Comparison of ENCODE assay signal across 1 cellular context in the genomic region with DNA sequence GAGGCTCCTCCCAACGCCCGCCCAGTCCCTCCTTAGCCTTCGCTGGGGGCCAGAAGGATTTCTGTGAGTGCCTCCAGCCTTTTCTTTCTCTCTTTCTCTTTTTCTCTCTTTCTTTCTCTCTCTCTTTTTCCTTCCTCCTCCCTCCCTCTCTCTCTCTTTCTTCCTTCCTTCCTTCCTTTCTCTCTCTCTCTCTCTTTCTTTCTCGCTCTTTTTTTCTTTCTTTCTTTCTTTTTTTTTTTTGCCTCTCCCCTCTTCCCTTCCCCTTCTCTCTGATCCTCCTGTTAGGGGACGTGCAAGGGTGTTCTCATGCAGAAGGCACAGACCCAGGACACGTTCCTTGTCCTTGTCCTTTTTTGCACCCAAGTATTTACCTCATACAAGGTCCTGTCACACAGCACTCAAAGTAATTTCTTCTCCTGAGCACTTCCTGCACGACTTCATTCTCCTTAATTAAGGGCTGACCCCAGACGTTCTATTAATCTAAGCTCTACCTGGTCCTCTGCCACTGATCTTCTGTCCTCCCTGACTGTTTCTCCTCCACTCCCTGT.
TF ChIP-seq lines count a peak whose summit lies in the region.

No MANE protein-coding gene starts in this region.

TF ChIP-seq in HEK293, 187 proteins besides CTCF, POLR2A, EP300 and RAD21 (continued from another document and continues in another):
- TF ChIP-seq REST (tag by site-specific recombination; IDR thresholded peaks at IDR 0.05) (peak; percentile 69), ZNF555 (tag by site-specific recombination; conservative IDR thresholded peaks at IDR 0.05) (no peak), ZBTB11 (tag by site-specific recombination; conservative IDR thresholded peaks at IDR 0.05; ENCODE audit: low read depth) (no peak; the same call in 1 of the 2 replicates), OSR2 (tag by site-specific recombination; IDR thresholded peaks at IDR 0.05) (no peak), ZNF610 (tag by site-specific recombination; IDR thresholded peaks at IDR 0.05; ENCODE audit: borderline replicate concordance) (peak; percentile 20; the same call in 1 of the 2 replicates), ZNF596 (tag by site-specific recombination; IDR thresholded peaks at IDR 0.05) (peak; percentile 95), ZNF629 (tag by site-specific recombination; IDR thresholded peaks at IDR 0.05) (peak; percentile 67), BCL11B (tag by site-specific recombination; IDR thresholded peaks at IDR 0.05; ENCODE audit: low read depth) (no peak; the same call in 1 of the 2 replicates), ZNF2 (tag by site-specific recombination; IDR thresholded peaks at IDR 0.05) (peak; percentile 95), OVOL3 (tag by site-specific recombination; IDR thresholded peaks at IDR 0.05) (no peak), ZNF341 (tag by site-specific recombination; IDR thresholded peaks at IDR 0.05; ENCODE audit: low read depth) (no peak), SCRT2 (tag by site-specific recombination; IDR thresholded peaks at IDR 0.05) (no peak), ZNF132 (tag by site-specific recombination; IDR thresholded peaks at IDR 0.05; ENCODE audit: borderline replicate concordance) (no peak), GLIS2 (tag by site-specific recombination; IDR thresholded peaks at IDR 0.05) (peak; percentile 88), KLF1 (tag by site-specific recombination; IDR thresholded peaks at IDR 0.05) (no peak), ZNF274 (IDR thresholded peaks at IDR 0.05; ENCODE audit: low read length) (no peak), ZNF274 (tag by site-specific recombination; IDR thresholded peaks at IDR 0.05; ENCODE audit: borderline replicate concordance) (no peak), WT1 (tag by site-specific recombination; IDR thresholded peaks at IDR 0.05) (peak; percentile 71), ZNF24 (tag by site-specific recombination; IDR thresholded peaks at IDR 0.05) (no peak), ZNF785 (tag by site-specific recombination; IDR thresholded peaks at IDR 0.05) (peak; percentile 16; the same call in 1 of the 2 replicates), ZNF518A (tag by site-specific recombination; conservative IDR thresholded peaks at IDR 0.05; ENCODE audit: low read depth) (0 out of 2 replicates have a peak, but pooled peaks have one; percentile 31), ZNF350 (tag by site-specific recombination; IDR thresholded peaks at IDR 0.05) (no peak), SETDB1 (IDR thresholded peaks at IDR 0.05; ENCODE audit: insufficient read length, low read length) (no peak), ZNF473 (tag by site-specific recombination; IDR thresholded peaks at IDR 0.05) (no peak), KLF16 (tag by site-specific recombination; IDR thresholded peaks at IDR 0.05) (no peak; the same call in 1 of the 2 replicates), ZNF138 (tag by site-specific recombination; IDR thresholded peaks at IDR 0.05; ENCODE audit: borderline replicate concordance) (no peak), ZNF558 (tag by site-specific recombination; IDR thresholded peaks at IDR 0.05) (peak; percentile 78; the same call in 1 of the 2 replicates), ZNF112 (tag by site-specific recombination; IDR thresholded peaks at IDR 0.05) (no peak), ZNF266 (tag by site-specific recombination; IDR thresholded peaks at IDR 0.05; ENCODE audit: low read depth) (no peak), ZNF621 (tag by site-specific recombination; IDR thresholded peaks at IDR 0.05) (no peak)
- TF ChIP-seq, protein P1, sequence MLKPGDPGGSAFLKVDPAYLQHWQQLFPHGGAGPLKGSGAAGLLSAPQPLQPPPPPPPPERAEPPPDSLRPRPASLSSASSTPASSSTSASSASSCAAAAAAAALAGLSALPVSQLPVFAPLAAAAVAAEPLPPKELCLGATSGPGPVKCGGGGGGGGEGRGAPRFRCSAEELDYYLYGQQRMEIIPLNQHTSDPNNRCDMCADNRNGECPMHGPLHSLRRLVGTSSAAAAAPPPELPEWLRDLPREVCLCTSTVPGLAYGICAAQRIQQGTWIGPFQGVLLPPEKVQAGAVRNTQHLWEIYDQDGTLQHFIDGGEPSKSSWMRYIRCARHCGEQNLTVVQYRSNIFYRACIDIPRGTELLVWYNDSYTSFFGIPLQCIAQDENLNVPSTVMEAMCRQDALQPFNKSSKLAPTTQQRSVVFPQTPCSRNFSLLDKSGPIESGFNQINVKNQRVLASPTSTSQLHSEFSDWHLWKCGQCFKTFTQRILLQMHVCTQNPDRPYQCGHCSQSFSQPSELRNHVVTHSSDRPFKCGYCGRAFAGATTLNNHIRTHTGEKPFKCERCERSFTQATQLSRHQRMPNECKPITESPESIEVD (tag by site-specific recombination; IDR thresholded peaks at IDR 0.05): no peak
- TF ChIP-seq, protein P2, sequence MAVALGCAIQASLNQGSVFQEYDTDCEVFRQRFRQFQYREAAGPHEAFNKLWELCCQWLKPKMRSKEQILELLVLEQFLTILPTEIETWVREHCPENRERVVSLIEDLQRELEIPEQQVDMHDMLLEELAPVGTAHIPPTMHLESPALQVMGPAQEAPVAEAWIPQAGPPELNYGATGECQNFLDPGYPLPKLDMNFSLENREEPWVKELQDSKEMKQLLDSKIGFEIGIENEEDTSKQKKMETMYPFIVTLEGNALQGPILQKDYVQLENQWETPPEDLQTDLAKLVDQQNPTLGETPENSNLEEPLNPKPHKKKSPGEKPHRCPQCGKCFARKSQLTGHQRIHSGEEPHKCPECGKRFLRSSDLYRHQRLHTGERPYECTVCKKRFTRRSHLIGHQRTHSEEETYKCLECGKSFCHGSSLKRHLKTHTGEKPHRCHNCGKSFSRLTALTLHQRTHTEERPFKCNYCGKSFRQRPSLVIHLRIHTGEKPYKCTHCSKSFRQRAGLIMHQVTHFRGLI (tag by site-specific recombination; IDR thresholded peaks at IDR 0.05): peak; percentile 28; the same call in 1 of the 2 replicates
- TF ChIP-seq, protein P3, sequence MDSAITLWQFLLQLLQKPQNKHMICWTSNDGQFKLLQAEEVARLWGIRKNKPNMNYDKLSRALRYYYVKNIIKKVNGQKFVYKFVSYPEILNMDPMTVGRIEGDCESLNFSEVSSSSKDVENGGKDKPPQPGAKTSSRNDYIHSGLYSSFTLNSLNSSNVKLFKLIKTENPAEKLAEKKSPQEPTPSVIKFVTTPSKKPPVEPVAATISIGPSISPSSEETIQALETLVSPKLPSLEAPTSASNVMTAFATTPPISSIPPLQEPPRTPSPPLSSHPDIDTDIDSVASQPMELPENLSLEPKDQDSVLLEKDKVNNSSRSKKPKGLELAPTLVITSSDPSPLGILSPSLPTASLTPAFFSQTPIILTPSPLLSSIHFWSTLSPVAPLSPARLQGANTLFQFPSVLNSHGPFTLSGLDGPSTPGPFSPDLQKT (IDR thresholded peaks at IDR 0.05; ENCODE audit: borderline replicate concordance, low read depth, low read length): no peak
- TF ChIP-seq, protein P4, sequence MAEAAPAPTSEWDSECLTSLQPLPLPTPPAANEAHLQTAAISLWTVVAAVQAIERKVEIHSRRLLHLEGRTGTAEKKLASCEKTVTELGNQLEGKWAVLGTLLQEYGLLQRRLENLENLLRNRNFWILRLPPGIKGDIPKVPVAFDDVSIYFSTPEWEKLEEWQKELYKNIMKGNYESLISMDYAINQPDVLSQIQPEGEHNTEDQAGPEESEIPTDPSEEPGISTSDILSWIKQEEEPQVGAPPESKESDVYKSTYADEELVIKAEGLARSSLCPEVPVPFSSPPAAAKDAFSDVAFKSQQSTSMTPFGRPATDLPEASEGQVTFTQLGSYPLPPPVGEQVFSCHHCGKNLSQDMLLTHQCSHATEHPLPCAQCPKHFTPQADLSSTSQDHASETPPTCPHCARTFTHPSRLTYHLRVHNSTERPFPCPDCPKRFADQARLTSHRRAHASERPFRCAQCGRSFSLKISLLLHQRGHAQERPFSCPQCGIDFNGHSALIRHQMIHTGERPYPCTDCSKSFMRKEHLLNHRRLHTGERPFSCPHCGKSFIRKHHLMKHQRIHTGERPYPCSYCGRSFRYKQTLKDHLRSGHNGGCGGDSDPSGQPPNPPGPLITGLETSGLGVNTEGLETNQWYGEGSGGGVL (tag by site-specific recombination; IDR thresholded peaks at IDR 0.05): no peak; the same call in 1 of the 2 replicates
- TF ChIP-seq, protein P5, sequence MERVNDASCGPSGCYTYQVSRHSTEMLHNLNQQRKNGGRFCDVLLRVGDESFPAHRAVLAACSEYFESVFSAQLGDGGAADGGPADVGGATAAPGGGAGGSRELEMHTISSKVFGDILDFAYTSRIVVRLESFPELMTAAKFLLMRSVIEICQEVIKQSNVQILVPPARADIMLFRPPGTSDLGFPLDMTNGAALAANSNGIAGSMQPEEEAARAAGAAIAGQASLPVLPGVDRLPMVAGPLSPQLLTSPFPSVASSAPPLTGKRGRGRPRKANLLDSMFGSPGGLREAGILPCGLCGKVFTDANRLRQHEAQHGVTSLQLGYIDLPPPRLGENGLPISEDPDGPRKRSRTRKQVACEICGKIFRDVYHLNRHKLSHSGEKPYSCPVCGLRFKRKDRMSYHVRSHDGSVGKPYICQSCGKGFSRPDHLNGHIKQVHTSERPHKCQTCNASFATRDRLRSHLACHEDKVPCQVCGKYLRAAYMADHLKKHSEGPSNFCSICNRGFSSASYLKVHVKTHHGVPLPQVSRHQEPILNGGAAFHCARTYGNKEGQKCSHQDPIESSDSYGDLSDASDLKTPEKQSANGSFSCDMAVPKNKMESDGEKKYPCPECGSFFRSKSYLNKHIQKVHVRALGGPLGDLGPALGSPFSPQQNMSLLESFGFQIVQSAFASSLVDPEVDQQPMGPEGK (tag by site-specific recombination; IDR thresholded peaks at IDR 0.05): peak; percentile 94
